Comparison of ENCODE assay signal across 18 cellular contexts in genomic region chr1:154845879-154846278, GRCh38. TPM values are rescaled to one million over a fixed set of nuclear protein-coding genes. Genes with fewer than 3 reads are reported as not detected.
A peak's percentile ranks its signal among the peaks of the same experiment; 100 is the strongest.
DNase-seq lines count a peak whose midpoint lies in the region; ATAC-seq, FAIRE-seq and TF ChIP-seq lines count a peak whose summit lies in the region.
"Had no signal": no experiment of that assay in that cellular context is flagged by ENCODE, and none has a peak within 500 bp of the region (broad histone marks: within the 10 kb centered on the region; RNA-seq: fewer than 3 reads in every experiment).

No MANE protein-coding gene starts in this region.

- H3K18ac ChIP-seq in mesenchymal stem cell (ENCODE audit: low read depth in 1 of 2, low read length in 2 of 2): peak overlapping the region; percentile 16 to 54

- DNase-seq in SK-N-MC (ENCODE audit: low read depth, low spot score) (no peak), mesenchymal stem cell (no peak), pancreas (no peak)
- no peak for DNase-seq in stimulated activated naive CD4-positive, alpha-beta T cell (lab: John Stamatoyannopoulos, UW)
- DNase-seq: activated gamma-delta T cell treated with Interleukin-2 at 50 U/mL for 16 hours; CD4-positive, alpha-beta T cell; effector memory CD4-positive, alpha-beta T cell; foreskin fibroblast; MG63; T-helper 1 cell had no signal

- H2BK120ac ChIP-seq in mesenchymal stem cell (ENCODE audit: low read depth, low read length): peak overlapping the region; percentile 29

- H3K4ac ChIP-seq in mesenchymal stem cell (ENCODE audit: low read depth in 1 of 2, low read length in 2 of 2): no peak overlapping the region

- no peaks in the 10 kb centered on the region for H3K9me2 ChIP-seq in DOHH2 (replicated peaks; ENCODE audit: control insufficient read depth, low read length)

- intact Hi-C loops in pancreas (cut with DNase I): no loop called here

- no peaks in the 10 kb centered on the region for H3F3A ChIP-seq in DOHH2 (ENCODE audit: control insufficient read depth, insufficient read depth)

- H3K9ac ChIP-seq in BLaER1 (no peak overlapping the region), SK-N-MC (ENCODE audit: insufficient read length) (no peak overlapping the region), mesenchymal stem cell (ENCODE audit: low read length) (no peak overlapping the region)
- H3K9ac ChIP-seq: parathyroid adenoma had no signal

- no peaks in the 10 kb centered on the region for H4K20me1 ChIP-seq in BLaER1
- H4K20me1 ChIP-seq in DOHH2 (ENCODE audit: control insufficient read depth, insufficient read depth, low read depth, low read length): peaks cover 40% of the 10 kb centered on the region

- H2AK5ac ChIP-seq in mesenchymal stem cell (ENCODE audit: low read length, severe bottlenecking): no peak overlapping the region

- no peaks in the 10 kb centered on the region for H3K27me3 ChIP-seq in BLaER1
- no peaks in the 10 kb centered on the region for H3K27me3 ChIP-seq in DOHH2 (ENCODE audit: control insufficient read depth, low read length)
- H3K27me3 ChIP-seq in mesenchymal stem cell (ENCODE audit: control insufficient read depth in 1 of 2, insufficient read depth in 1 of 2, low read length in 2 of 2): peaks cover 33 to 70% of the 10 kb centered on the region in 2 experiments
- no peaks in the 10 kb centered on the region for H3K27me3 ChIP-seq in pancreas
- H3K27me3 ChIP-seq: MG63 had no signal

- peak overlapping the region in 1 of 2 experiments; percentile 64 for H3K14ac ChIP-seq in mesenchymal stem cell (ENCODE audit: low read length in 2 of 2)

- ATAC-seq in HG03520 (IDR thresholded peaks at IDR 0.05; ENCODE audit: unreplicated experiment) (no peak), pancreas (no peak)
- ATAC-seq: natural killer cell treated with Interleukin-12 subunit alpha and Interleukin-12 subunit beta and Interleukin-15 and Interleukin-18, amount 100 ng/mL, for 72 hours had no signal

- peak overlapping the region; percentile 90 for H2BK15ac ChIP-seq in mesenchymal stem cell (ENCODE audit: low read depth, poor library complexity, severe bottlenecking)

- no peak overlapping the region for H2AFZ ChIP-seq in mesenchymal stem cell (ENCODE audit: low read depth, low read length)
- H2AFZ ChIP-seq: parathyroid adenoma had no signal

- peaks cover 71% of the 10 kb centered on the region for H3K4me1 ChIP-seq in BLaER1
- H3K4me1 ChIP-seq in DOHH2 (ENCODE audit: control insufficient read depth, low read length): peaks cover 91% of the 10 kb centered on the region
- H3K4me1 ChIP-seq in mesenchymal stem cell (ENCODE audit: control insufficient read depth, insufficient read depth, low read depth, low read length): peaks cover 2% of the 10 kb centered on the region
- no peaks in the 10 kb centered on the region for H3K4me1 ChIP-seq in pancreas
- H3K4me1 ChIP-seq: parathyroid adenoma had no signal

- H3K9me3 ChIP-seq in BLaER1 (no peaks in the 10 kb centered on the region), DOHH2 (ENCODE audit: control insufficient read depth, insufficient read depth, low read length) (no peaks in the 10 kb centered on the region), SK-N-MC (ENCODE audit: low read depth, low read length) (no peaks in the 10 kb centered on the region), mesenchymal stem cell (ENCODE audit: control insufficient read depth, low read length) (no peaks in the 10 kb centered on the region), pancreas (no peaks in the 10 kb centered on the region)
- H3K9me3 ChIP-seq: MG63, tibial nerve had no signal

- no peak overlapping the region for H4K91ac ChIP-seq in mesenchymal stem cell (ENCODE audit: low read length)

- no peak overlapping the region for H2BK5ac ChIP-seq in mesenchymal stem cell (ENCODE audit: low read depth, low read length, poor library complexity, severe bottlenecking)

- H3K4me3 ChIP-seq in BLaER1 (no peak overlapping the region), DOHH2 (ENCODE audit: low read length) (peak overlapping the region; percentile 20), SK-N-MC (peak overlapping the region; percentile 62), mesenchymal stem cell (ENCODE audit: insufficient read depth in 1 of 2, low read depth in 1 of 2, low read length in 2 of 2) (no peak overlapping the region), pancreas (no peak overlapping the region)
- H3K4me3 ChIP-seq: MG63, tibial nerve had no signal

- H3K36me3 ChIP-seq in BLaER1 (no peaks in the 10 kb centered on the region), DOHH2 (ENCODE audit: control insufficient read depth, low read length) (peaks cover 72% of the 10 kb centered on the region), SK-N-MC (ENCODE audit: insufficient read depth, low read length) (no peaks in the 10 kb centered on the region), mesenchymal stem cell (ENCODE audit: control insufficient read depth in 1 of 2, insufficient read depth in 2 of 2, low read depth in 1 of 2, low read length in 2 of 2) (no peaks in the 10 kb centered on the region), pancreas (no peaks in the 10 kb centered on the region)
- H3K36me3 ChIP-seq: MG63, tibial nerve had no signal

- TF ChIP-seq CTCF in DOHH2 (IDR thresholded peaks at IDR 0.05; ENCODE audit: low read depth, low read length, poor library complexity, severe bottlenecking): no peak
- no peak for TF ChIP-seq CTCF in pancreas (IDR thresholded peaks at IDR 0.05)

- 77% methylated on average over 6 of the region's 6 CpGs for WGBS in mesenchymal stem cell
- 58 to 67% methylated on average over 6 of the region's 6 CpGs for WGBS in pancreas, 2 donors

- H3K4me2 ChIP-seq in BLaER1 (peak overlapping the region; percentile 85), DOHH2 (ENCODE audit: low read length) (peak overlapping the region; percentile 63), mesenchymal stem cell (ENCODE audit: low read length, poor library complexity, severe bottlenecking) (no peak overlapping the region)

- no peaks in the 10 kb centered on the region for H3K79me1 ChIP-seq in mesenchymal stem cell (replicated peaks; ENCODE audit: low read length, poor library complexity, severe bottlenecking)

- H3K27ac ChIP-seq in BLaER1: 0 out of 2 replicates have a peak overlapping the region, but pooled peaks have one; percentile 20
- no peak overlapping the region for H3K27ac ChIP-seq in DOHH2 (ENCODE audit: low read depth, low read length)
- H3K27ac ChIP-seq in SK-N-MC: peak overlapping the region; percentile 85
- H3K27ac ChIP-seq in mesenchymal stem cell (ENCODE audit: low read length, poor library complexity, severe bottlenecking): no peak overlapping the region
- H3K27ac ChIP-seq in pancreas: no peak overlapping the region
- H3K27ac ChIP-seq: parathyroid adenoma, tibial nerve had no signal

- peaks cover 100% of the 10 kb centered on the region for H3K79me2 ChIP-seq in DOHH2 (ENCODE audit: control insufficient read depth, low read length)
- H3K79me2 ChIP-seq: parathyroid adenoma had no signal

- no peak for FAIRE-seq in pancreas (lab: Jason Lieb, UNC)
- FAIRE-seq: G401.6 had no signal

- peak overlapping the region in 1 of 2 experiments; percentile 78 for H3K23ac ChIP-seq in mesenchymal stem cell (ENCODE audit: low read length in 2 of 2)

- H2BK12ac ChIP-seq in mesenchymal stem cell (ENCODE audit: low read length in 2 of 2): peak overlapping the region; percentile 53 to 96

- peak overlapping the region; percentile 30 for H4K8ac ChIP-seq in mesenchymal stem cell (ENCODE audit: low read length)

RNA-seq across cellular contexts. Expression of gene KCNN3, which starts 24.2 kb away (rescaled TPM):
- polyA plus RNA-seq in mesenchymal stem cell (2013, experiment 1 of 2): 0.81 TPM
- 0.75 TPM for polyA plus RNA-seq in mesenchymal stem cell (2013, experiment 2 of 2)
- 1 to 10 TPM in 1 of 6 donors, under 1 TPM in 5; 0.23 to 1.0 (median 0.36) TPM for total RNA-seq in pancreas
- under 1 TPM; 0.11 to 0.35 TPM for polyA plus RNA-seq in pancreas
- total RNA-seq: CD4-positive, alpha-beta T cell; HT-29 had no signal

Comparison
In these comparisons a context has a peak if more than half of its experiments do, and no peak if none do; other contexts are left out.
1. H3K27ac ChIP-seq: peak in BLaER1 (single experiment) and SK-N-MC (single experiment); none in DOHH2 (single experiment), mesenchymal stem cell (single experiment) and pancreas (0 of 4).
2. H3K4me3 ChIP-seq: peak in DOHH2 (single experiment) and SK-N-MC (single experiment); none in BLaER1 (single experiment), mesenchymal stem cell (0 of 2) and pancreas (0 of 4).